In genomic region chr17:57355090-57355859, GRCh38 we compare ENCODE assay signal across 12 cellular contexts.
A peak's percentile ranks its signal among the peaks of the same experiment; 100 is the strongest.
DNase-seq lines count a peak whose midpoint lies in the region; ATAC-seq and TF ChIP-seq lines count a peak whose summit lies in the region.
"Had no signal": no experiment of that assay in that cellular context is flagged by ENCODE, and none has a peak within 500 bp of the region (broad histone marks: within the 10 kb centered on the region; RNA-seq: fewer than 3 reads in every experiment).

No MANE protein-coding gene starts in this region.

- WGBS in heart left ventricle, 4 donors: 54 to 60% (median 57%) methylated on average over 6 of the region's 6 CpGs
- WGBS in transverse colon (ENCODE audit: low coverage in 1 of 2), 2 donors: 70 to 82% methylated on average over 2 to 6 of the region's 6 CpGs

- peak; percentile 69 for ATAC-seq in Right ventricle myocardium inferior
- peak; percentile 78 to 86 (median 84) for ATAC-seq in heart left ventricle
- no peak for ATAC-seq in GM19328 (IDR thresholded peaks at IDR 0.05; ENCODE audit: unreplicated experiment)

- no peak for TF ChIP-seq EP300 in transverse colon (IDR thresholded peaks at IDR 0.05; ENCODE audit: low read depth)

- H3K27ac ChIP-seq in heart left ventricle: peak overlapping the region; percentile 37 to 89 (median 74)
- peak overlapping the region in 2 of 4 donors; percentile 55 to 70 for H3K27ac ChIP-seq in transverse colon
- H3K27ac ChIP-seq: RWPE1 had no signal

- H3K4me1 ChIP-seq in heart left ventricle: peaks cover 0 to 80% (median 34%) of the 10 kb centered on the region in 12 donors
- H3K4me1 ChIP-seq in transverse colon: peaks cover 0 to 21% (median 0%) of the 10 kb centered on the region in 4 donors

- in situ Hi-C loops in SK-MEL-5 (cut with HindIII; ENCODE audit: low pct_unique_long_range_greater_than_20kb, low sequenced_read_pairs): no loop called here
- in situ Hi-C loops in transverse colon (cut with MboI; ENCODE audit: low pct_ligation_motif_present in 1 of 4, low pct_unique_long_range_greater_than_20kb in 1 of 4, low sequenced_read_pairs in 3 of 4): no loop called here

- H3K4me3 ChIP-seq in heart left ventricle (no peak overlapping the region), transverse colon (no peak overlapping the region)

- intact Hi-C loops in Right ventricle myocardium inferior (cut with DNase I) (loop anchor here (5.0 kb wide), 1 partner anchor 68 kb away; no protein-coding TSS in a partner anchor), cardiac septum (cut with DNase I) (loop anchor here (5.0 kb wide), 1 partner anchor 98 kb away; the partner anchor contains the start of gene MSI2), heart left ventricle (cut with DNase I) (loop anchor here in 1 of 10 donors (10.0 kb wide), 1 partner anchor 100 kb away; the partner anchor contains the start of gene MSI2), transverse colon (cut with DNase I; ENCODE audit: low total_unique reads) (no loop called here)

- H3K9me3 ChIP-seq in heart left ventricle (no peaks in the 10 kb centered on the region), transverse colon (no peaks in the 10 kb centered on the region)

- H3K36me3 ChIP-seq in heart left ventricle: no peaks in the 10 kb centered on the region
- H3K36me3 ChIP-seq in transverse colon: no peaks in the 10 kb centered on the region

- TF ChIP-seq CTCF in heart left ventricle (IDR thresholded peaks at IDR 0.05) (no peak), transverse colon (IDR thresholded peaks at IDR 0.05) (no peak)

- TF ChIP-seq POLR2A in heart left ventricle (IDR thresholded peaks at IDR 0.05): peak in 1 of 2 donors; percentile 27
- no peak for TF ChIP-seq POLR2A in transverse colon (IDR thresholded peaks at IDR 0.05)

- H3K27me3 ChIP-seq in heart left ventricle (no peaks in the 10 kb centered on the region), transverse colon (no peaks in the 10 kb centered on the region)

- no peak for DNase-seq in Right ventricle myocardium inferior (ENCODE audit: missing footprints)
- DNase-seq in cardiac septum (ENCODE audit: low spot score): no peak
- DNase-seq in SK-MEL-5 (ENCODE audit: low read depth, low spot score): peak; percentile 89
- peak in 4 of 5 donors; percentile 49 to 76 (median 54) for DNase-seq in heart left ventricle
- DNase-seq in transverse colon: peak; percentile 26
- DNase-seq in NCI-H146 treated with DMSO at 0.1 percent for 48 hours (lab: John Stamatoyannopoulos, UW; ENCODE audit: unreplicated experiment): no peak
- no peak for DNase-seq in NCI-H345 treated with DMSO at 0.1 percent for 48 hours (lab: John Stamatoyannopoulos, UW; ENCODE audit: unreplicated experiment)
- DNase-seq: naive B cell; NCI-H2081; stimulated activated CD8-positive, alpha-beta memory T cell treated with anti-CD3 and anti-CD28 coated beads, Interleukin-4, amount 100 ng/mL, for 48 hours had no signal

Comparison
In these comparisons a context has a peak if more than half of its experiments do, and no peak if none do; other contexts are left out.
1. DNase-seq: peak in SK-MEL-5 (single experiment), heart left ventricle (4 of 5) and transverse colon (single experiment); none in Right ventricle myocardium inferior (single experiment), cardiac septum (single experiment), NCI-H146 treated with DMSO at 0.1 percent for 48 hours (single experiment) and NCI-H345 treated with DMSO at 0.1 percent for 48 hours (single experiment).